27 cellular contexts compared by ENCODE assay signal in the genomic region with DNA sequence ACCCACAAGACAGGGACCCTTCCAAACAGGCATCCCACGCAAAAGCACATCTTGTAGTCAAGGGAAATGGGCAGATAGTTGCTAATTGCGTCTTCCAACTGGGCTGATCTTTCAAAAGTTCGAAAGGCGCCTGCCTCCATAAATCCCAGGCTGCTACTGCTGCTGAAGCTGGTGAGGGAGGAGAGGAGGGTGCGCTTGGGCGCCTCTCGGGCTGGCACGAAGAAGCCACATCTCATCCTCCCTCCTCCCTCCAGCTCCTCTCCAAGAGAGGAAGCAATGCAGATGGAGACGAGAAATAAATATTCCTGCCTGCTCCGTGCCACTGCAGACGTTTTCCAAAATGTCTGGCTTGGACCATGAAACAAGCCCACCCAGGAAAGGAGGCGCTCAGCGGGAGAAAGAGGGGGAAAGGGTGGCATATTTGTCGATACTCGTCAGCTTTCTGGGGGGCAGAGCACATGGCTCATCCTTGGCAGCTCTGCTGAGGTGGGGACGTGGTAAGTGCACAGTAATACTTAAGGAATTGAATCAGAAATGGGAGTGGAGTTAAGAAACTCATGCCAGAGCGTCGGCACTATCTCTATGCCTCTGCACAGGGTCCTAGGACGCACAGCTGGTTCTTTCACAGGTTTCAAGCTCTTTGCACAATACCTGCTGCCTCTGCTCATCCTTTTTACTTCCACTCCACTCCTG.
"Had no signal": no experiment of that assay in that cellular context is flagged by ENCODE, and none has a peak within 500 bp of the region (broad histone marks: within the 10 kb centered on the region; RNA-seq: fewer than 3 reads in every experiment).

No MANE protein-coding gene starts in this region.

- H2AFZ ChIP-seq: parathyroid adenoma had no signal

- H3K9me3 Mint-ChIP-seq: type B pancreatic cell had no signal

- H3K36me3 ChIP-seq: esophagus muscularis mucosa, gastroesophageal sphincter, heart right ventricle, lower lobe of right lung, neutrophil, prostate gland, sigmoid colon, tibial artery had no signal

- H3K4me3 ChIP-seq: coronary artery, esophagus muscularis mucosa, gastroesophageal sphincter, heart right ventricle, lower lobe of right lung, prostate gland, sigmoid colon, testis, tibial artery had no signal

- H3K36me3 Mint-ChIP-seq: natural killer cell; stimulated activated effector memory CD8-positive, alpha-beta T cell treated with anti-CD3 and anti-CD28 coated beads, Interleukin-12 subunit alpha, Interleukin-12 subunit beta, amount 100 ng/mL, for 72 hours; type B pancreatic cell had no signal

- DNase-seq: dermis blood vessel endothelial cell; effector memory CD4-positive, alpha-beta T cell; foreskin keratinocyte; heart right ventricle; hippocampal formation; left colon; left ventricle myocardium superior; lower lobe of right lung; natural killer cell; right cardiac atrium; sigmoid colon; stimulated activated CD4-positive, alpha-beta T cell treated with anti-CD3 and anti-CD28 coated beads, Interleukin-2, amount 100 ng/mL, for 24 hours; stimulated activated CD4-positive, alpha-beta T cell treated with anti-CD3 and anti-CD28 coated beads, Interleukin-4, amount 100 ng/mL, for 24 hours; stimulated activated naive CD8-positive, alpha-beta T cell treated with anti-CD3 and anti-CD28 coated beads, Interleukin-15, Interleukin-2, amounts not matched to agents 100 U/mL and 50 U/mL, for 24 hours; substantia nigra; testis; tibial artery had no signal

- ATAC-seq: foreskin keratinocyte; gastroesophageal sphincter; heart right ventricle; left colon; left ventricle myocardium superior; lower lobe of right lung; natural killer cell; stimulated activated effector memory CD8-positive, alpha-beta T cell treated with anti-CD3 and anti-CD28 coated beads, Interleukin-12 subunit alpha, Interleukin-12 subunit beta, amount 100 ng/mL, for 72 hours; stimulated activated naive CD8-positive, alpha-beta T cell treated with anti-CD3 and anti-CD28 coated beads, Interleukin-15, Interleukin-2, amounts not matched to agents 100 U/mL and 50 U/mL, for 24 hours had no signal

- H3K27ac Mint-ChIP-seq: natural killer cell; stimulated activated effector memory CD8-positive, alpha-beta T cell treated with anti-CD3 and anti-CD28 coated beads, Interleukin-12 subunit alpha, Interleukin-12 subunit beta, amount 100 ng/mL, for 72 hours; type B pancreatic cell had no signal

- H3K4me1 ChIP-seq: esophagus muscularis mucosa, foreskin keratinocyte, gastroesophageal sphincter, heart right ventricle, lower lobe of right lung, parathyroid adenoma, prostate gland, sigmoid colon, testis, tibial artery had no signal

- H3K27me3 ChIP-seq: esophagus muscularis mucosa, gastroesophageal sphincter, neutrophil, sigmoid colon, testis, tibial artery had no signal

- H3K9me3 ChIP-seq: esophagus muscularis mucosa, gastroesophageal sphincter, heart right ventricle, lower lobe of right lung, neutrophil, prostate gland, sigmoid colon, testis, tibial artery had no signal

- FAIRE-seq: endothelial cell of umbilical vein, islet of Langerhans had no signal

- H3K4me3 Mint-ChIP-seq: natural killer cell; stimulated activated effector memory CD8-positive, alpha-beta T cell treated with anti-CD3 and anti-CD28 coated beads, Interleukin-12 subunit alpha, Interleukin-12 subunit beta, amount 100 ng/mL, for 72 hours; type B pancreatic cell had no signal

- H3K27ac ChIP-seq: coronary artery, esophagus muscularis mucosa, foreskin keratinocyte, gastroesophageal sphincter, heart right ventricle, lower lobe of right lung, neutrophil, parathyroid adenoma, prostate gland, sigmoid colon, testis, tibial artery had no signal

- H3K4me1 Mint-ChIP-seq: natural killer cell; stimulated activated effector memory CD8-positive, alpha-beta T cell treated with anti-CD3 and anti-CD28 coated beads, Interleukin-12 subunit alpha, Interleukin-12 subunit beta, amount 100 ng/mL, for 72 hours had no signal

- H3K9ac ChIP-seq: parathyroid adenoma had no signal

- H3K79me2 ChIP-seq: parathyroid adenoma had no signal
